In genomic region chr4:473575-474457, GRCh38 we compare ENCODE assay signal across 8 cellular contexts. TPM values are rescaled to one million over a fixed set of nuclear protein-coding genes. Genes with fewer than 3 reads are reported as not detected.
DNase-seq lines count a peak whose midpoint lies in the region; ATAC-seq and TF ChIP-seq lines count a peak whose summit lies in the region.

No MANE protein-coding gene starts in this region.

- DNase-seq in AML-193 (lab: John Stamatoyannopoulos, UW) (peak; percentile 96 to 98), NCI-H510A treated with DMSO at 0.1 percent for 48 hours (lab: John Stamatoyannopoulos, UW) (peak; percentile 92), left lobe of liver (ENCODE audit: low spot score) (peak; percentile 97)
- DNase-seq in activated CD4-positive, alpha-beta T cell treated with anti-CD3 and anti-CD28 coated beads, Interleukin-2, amount 10 ng/mL, durations not matched to agents 7 days and 5 days: peak; percentile 96
- peak; percentile 87 to 93 for DNase-seq in stimulated activated CD4-positive, alpha-beta T cell treated with anti-CD3 and anti-CD28 coated beads, Interleukin-2, amount 100 ng/mL, for 24 hours

- peaks cover 40% of the 10 kb centered on the region for H3K4me1 Mint-ChIP-seq in activated CD4-positive, alpha-beta T cell treated with anti-CD3 and anti-CD28 coated beads, Interleukin-2, amount 10 ng/mL, durations not matched to agents 7 days and 5 days
- H3K4me1 Mint-ChIP-seq in dendritic cell treated with granulocyte-macrophage colony-stimulating factor and Interleukin-4, amounts not matched to agents 40 ng/mL and 50 ng/mL, for 4 days (ENCODE audit: low read depth): peaks cover 28% of the 10 kb centered on the region

- ATAC-seq in HG03378 (IDR thresholded peaks at IDR 0.05; ENCODE audit: unreplicated experiment) (peak; percentile 99), left lobe of liver (peak; percentile 97)

- intact Hi-C loops in dendritic cell treated with granulocyte-macrophage colony-stimulating factor and Interleukin-4, amounts not matched to agents 40 ng/mL and 50 ng/mL, for 4 days (cut with micrococcal nuclease): loop anchor here (2.0 to 10.0 kb wide), 2 partner anchors 25 to 139 kb away; partner anchors contain the start of genes PIGG, ZNF141 and ZNF721

- peak; percentile 92 for TF ChIP-seq POLR2A in GM19099 (IDR thresholded peaks at IDR 0.05; ENCODE audit: extremely low read depth, insufficient read length, low read depth)

- CTCF ChIA-PET in activated CD4-positive, alpha-beta T cell treated with anti-CD3 and anti-CD28 coated beads, Interleukin-2, amount 10 ng/mL, durations not matched to agents 7 days and 5 days (lab: Charles Lee): interaction anchor here (0.6 to 1.6 kb wide), 4 partner anchors 10 to 28 kb away, joined by 3 to 4 read pairs (median 3); no protein-coding TSS in a partner anchor

- POLR2A ChIA-PET in activated CD4-positive, alpha-beta T cell treated with anti-CD3 and anti-CD28 coated beads, Interleukin-2, amount 10 ng/mL, durations not matched to agents 7 days and 5 days (lab: Charles Lee): interaction anchor here (0.7 to 1.1 kb wide), 3 partner anchors 9 to 136 kb away, joined by 3 to 9 read pairs (median 6); no protein-coding TSS in a partner anchor

- H3K27me3 Mint-ChIP-seq in activated CD4-positive, alpha-beta T cell treated with anti-CD3 and anti-CD28 coated beads, Interleukin-2, amount 10 ng/mL, durations not matched to agents 7 days and 5 days: no peaks in the 10 kb centered on the region
- H3K27me3 Mint-ChIP-seq in dendritic cell treated with granulocyte-macrophage colony-stimulating factor and Interleukin-4, amounts not matched to agents 40 ng/mL and 50 ng/mL, for 4 days: no peaks in the 10 kb centered on the region

- H3K9me3 Mint-ChIP-seq in activated CD4-positive, alpha-beta T cell treated with anti-CD3 and anti-CD28 coated beads, Interleukin-2, amount 10 ng/mL, durations not matched to agents 7 days and 5 days: peaks cover 53% of the 10 kb centered on the region
- H3K9me3 Mint-ChIP-seq in dendritic cell treated with granulocyte-macrophage colony-stimulating factor and Interleukin-4, amounts not matched to agents 40 ng/mL and 50 ng/mL, for 4 days: peaks cover 76% of the 10 kb centered on the region

- H3K36me3 Mint-ChIP-seq in activated CD4-positive, alpha-beta T cell treated with anti-CD3 and anti-CD28 coated beads, Interleukin-2, amount 10 ng/mL, durations not matched to agents 7 days and 5 days (ENCODE audit: low read depth): peaks cover 67% of the 10 kb centered on the region
- H3K36me3 Mint-ChIP-seq in dendritic cell treated with granulocyte-macrophage colony-stimulating factor and Interleukin-4, amounts not matched to agents 40 ng/mL and 50 ng/mL, for 4 days (ENCODE audit: low read depth): peaks cover 59% of the 10 kb centered on the region

- peak overlapping the region; percentile 98 for H3K27ac Mint-ChIP-seq in activated CD4-positive, alpha-beta T cell treated with anti-CD3 and anti-CD28 coated beads, Interleukin-2, amount 10 ng/mL, durations not matched to agents 7 days and 5 days
- H3K27ac Mint-ChIP-seq in dendritic cell treated with granulocyte-macrophage colony-stimulating factor and Interleukin-4, amounts not matched to agents 40 ng/mL and 50 ng/mL, for 4 days: peak overlapping the region; percentile 100

- peak overlapping the region; percentile 97 for H3K4me3 Mint-ChIP-seq in activated CD4-positive, alpha-beta T cell treated with anti-CD3 and anti-CD28 coated beads, Interleukin-2, amount 10 ng/mL, durations not matched to agents 7 days and 5 days
- H3K4me3 Mint-ChIP-seq in dendritic cell treated with granulocyte-macrophage colony-stimulating factor and Interleukin-4, amounts not matched to agents 40 ng/mL and 50 ng/mL, for 4 days: peak overlapping the region; percentile 91

RNA-seq across cellular contexts. Expression of gene ZNF721, which starts 25.1 kb away (rescaled TPM):
- 10 to 100 TPM; 32.7 to 33.4 TPM for total RNA-seq in activated CD4-positive, alpha-beta T cell treated with anti-CD3 and anti-CD28 coated beads, Interleukin-2, amount 10 ng/mL, durations not matched to agents 7 days and 5 days
- 9.4 TPM for total RNA-seq in left lobe of liver

RNA-seq across cellular contexts. Expression of gene PIGG, which starts 25.2 kb away (rescaled TPM):
- 10 to 100 TPM; 61.9 to 69.5 TPM for total RNA-seq in activated CD4-positive, alpha-beta T cell treated with anti-CD3 and anti-CD28 coated beads, Interleukin-2, amount 10 ng/mL, durations not matched to agents 7 days and 5 days
- 19.4 TPM for total RNA-seq in left lobe of liver

Comparison
In these comparisons a context has a peak if more than half of its experiments do, and no peak if none do; other contexts are left out.
1. Peak in every context shown above with its lines: DNase-seq and ATAC-seq.